35 cellular contexts compared by ENCODE assay signal in genomic region chr2:200452377-200452776, GRCh38.
"Had no signal": no experiment of that assay in that cellular context is flagged by ENCODE, and none has a peak within 500 bp of the region (broad histone marks: within the 10 kb centered on the region; RNA-seq: fewer than 3 reads in every experiment).

No MANE protein-coding gene starts in this region.

- H3K9me3 ChIP-seq: adrenal gland, body of pancreas, breast epithelium had no signal

- FAIRE-seq: astrocyte, TTC549 had no signal

- H3K4me1 ChIP-seq: body of pancreas, breast epithelium had no signal

- H3K4me3 ChIP-seq: adrenal gland, body of pancreas, breast epithelium had no signal

- H3K27ac ChIP-seq: adrenal gland, body of pancreas, brain microvascular endothelial cell, breast epithelium, VCaP had no signal

- H3K36me3 ChIP-seq: adrenal gland, breast epithelium had no signal

- ATAC-seq: activated CD8-positive, alpha-beta T cell treated with anti-CD3 and anti-CD28 coated beads for 36 hours; activated naive CD4-positive, alpha-beta T cell treated with anti-CD3 and anti-CD28 coated beads, Interleukin-2, amount 50 U/mL, for 72 hours; activated T-cell treated with anti-CD3 and anti-CD28 coated beads, Interleukin-2, amount 50 U/mL, for 4 hours; activated T-cell treated with anti-CD3 and anti-CD28 coated beads, Interleukin-2, amount 50 U/mL, for 72 hours; activated T-helper 17 cell treated with anti-CD3 and anti-CD28 coated beads, Interleukin-2, amount 50 U/mL, for 72 hours; body of pancreas had no signal

- H3K27me3 ChIP-seq: adrenal gland, body of pancreas, brain microvascular endothelial cell, breast epithelium had no signal

- DNase-seq: activated B cell treated with CpG ODN at 0.5 μM for 24 hours; activated CD4-positive, alpha-beta memory T cell treated with anti-CD3 and anti-CD28 coated beads for 36 hours; activated CD4-positive, alpha-beta T cell treated with anti-CD3 and anti-CD28 coated beads for 4 hours; activated CD4-positive, alpha-beta T cell treated with anti-CD3 and anti-CD28 coated beads, Interleukin-2, amount 10 ng/mL, durations not matched to agents 24 days and 14 days; activated CD4-positive, alpha-beta T cell treated with anti-CD3 and anti-CD28 coated beads, Interleukin-2, amount 50 U/mL, for 1 hour; activated CD4-positive, alpha-beta T cell treated with anti-CD3 and anti-CD28 coated beads, Interleukin-2, amount 50 U/mL, for 4 hours; activated CD4-positive, CD25-positive, alpha-beta regulatory T cell treated with anti-CD3 and anti-CD28 coated beads, Interleukin-2, amount 50 U/mL, for 72 hours; activated CD8-positive, alpha-beta memory T cell treated with anti-CD3 and anti-CD28 coated beads, Interleukin-2, amount 50 U/mL, for 4 hours; activated CD8-positive, alpha-beta T cell treated with anti-CD3 and anti-CD28 coated beads for 36 hours; activated effector memory CD4-positive, alpha-beta T cell treated with anti-CD3 and anti-CD28 coated beads, Interleukin-2, amount 50 U/mL, for 16 hours; activated gamma-delta T cell treated with Interleukin-2 at 50 U/mL for 16 hours; activated naive CD4-positive, alpha-beta T cell; activated naive CD4-positive, alpha-beta T cell treated with anti-CD3 and anti-CD28 coated beads for 36 hours; activated naive CD4-positive, alpha-beta T cell treated with anti-CD3 and anti-CD28 coated beads, Interleukin-2, amount 50 U/mL, for 16 hours; activated naive CD8-positive, alpha-beta T cell treated with anti-CD3 and anti-CD28 coated beads for 36 hours; activated T-cell treated with anti-CD3 and anti-CD28 coated beads for 4 hours; activated T-cell treated with anti-CD3 and anti-CD28 coated beads, Interleukin-2, amount 50 U/mL, for 1 hour; activated T-cell treated with anti-CD3 and anti-CD28 coated beads, Interleukin-2, amount 50 U/mL, for 4 hours; activated T-cell treated with anti-CD3 and anti-CD28 coated beads, Interleukin-2, amount 50 U/mL, for 72 hours; adrenal gland; amniotic stem cell; aorta; body of pancreas; brain microvascular endothelial cell; central memory CD4-positive, alpha-beta T cell; cerebellar nuclear complex; T-helper 1 cell; T-helper 2 cell; T-helper 9 cell had no signal
